In the genomic region with DNA sequence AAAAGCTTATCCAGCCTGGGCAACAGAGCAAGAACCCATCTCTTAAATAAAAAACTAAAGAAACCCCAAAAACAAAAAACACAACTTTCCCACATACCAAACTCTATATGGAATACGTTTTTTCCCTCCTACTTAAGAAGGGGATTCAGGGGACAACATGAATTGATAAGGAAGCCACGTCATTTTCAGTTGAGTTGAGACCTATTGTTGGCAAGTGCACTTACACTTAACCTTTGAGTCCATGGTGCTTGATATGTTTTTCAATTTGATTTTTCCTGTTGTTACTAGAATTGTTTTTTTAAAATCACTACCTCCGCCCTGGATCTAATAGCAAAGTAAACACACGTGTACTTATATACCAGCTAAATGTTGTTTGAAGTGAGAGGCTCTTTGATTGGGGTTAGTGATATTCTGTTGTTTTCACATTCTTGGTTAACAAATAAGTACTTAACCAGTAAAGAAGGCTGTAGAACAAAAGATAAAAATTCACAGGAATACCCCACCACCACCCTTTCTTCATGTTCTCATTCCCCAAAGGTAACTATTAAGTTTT, we compare ENCODE assay signal across 11 cellular contexts. TPM values are rescaled to one million over a fixed set of nuclear protein-coding genes. Genes with fewer than 3 reads are reported as not detected.
DNase-seq lines count a peak whose midpoint lies in the region; ATAC-seq and TF ChIP-seq lines count a peak whose summit lies in the region.
"Had no signal": no experiment of that assay in that cellular context is flagged by ENCODE, and none has a peak within 500 bp of the region (broad histone marks: within the 10 kb centered on the region; RNA-seq: fewer than 3 reads in every experiment).

No MANE protein-coding gene starts in this region.

- H3K9ac ChIP-seq in HCT116 (ENCODE audit: low read length): no peak overlapping the region
- H3K9ac ChIP-seq in mucosa of stomach (ENCODE audit: low read length): peak overlapping the region; percentile 37

- H3K79me2 ChIP-seq in ACC112 (ENCODE audit: control insufficient read depth, insufficient read depth, low read length, unreplicated experiment) (peaks cover 34% of the 10 kb centered on the region), HCT116 (ENCODE audit: insufficient read depth, low read length) (peaks cover 16% of the 10 kb centered on the region)

- BruUV-seq in HCT116 (replicated peaks; lab: Mats Ljungman, UMichigan): TSS peak; percentile 62

- peaks cover 13% of the 10 kb centered on the region for H3K36me3 ChIP-seq in ACC112 (ENCODE audit: insufficient read depth, low read length)
- H3K36me3 ChIP-seq in HCT116 (ENCODE audit: control insufficient read depth in 1 of 2, insufficient read depth in 2 of 2, low read length in 2 of 2): no peaks in the 10 kb centered on the region
- no peaks in the 10 kb centered on the region for H3K36me3 ChIP-seq in mucosa of stomach (ENCODE audit: control insufficient read depth, insufficient read depth, low read length)
- peaks cover 10% of the 10 kb centered on the region; the same call in 1 of the 2 replicates for H3K36me3 ChIP-seq in MG63
- no peaks in the 10 kb centered on the region for H3K36me3 ChIP-seq in vagina

- H3K27me3 ChIP-seq in ACC112 (ENCODE audit: insufficient read depth, low read length) (no peaks in the 10 kb centered on the region), HCT116 (ENCODE audit: insufficient read depth, low read length) (no peaks in the 10 kb centered on the region), mucosa of stomach (ENCODE audit: control insufficient read depth, insufficient read depth, low read length) (no peaks in the 10 kb centered on the region), MG63 (no peaks in the 10 kb centered on the region), vagina (no peaks in the 10 kb centered on the region)
- H3K27me3 ChIP-seq: tibial nerve had no signal

- H3K4me1 ChIP-seq in ACC112 (ENCODE audit: control insufficient read depth, insufficient read depth, low read length, unreplicated experiment) (peaks cover 31% of the 10 kb centered on the region), HCT116 (ENCODE audit: control insufficient read depth in 1 of 2, insufficient read depth in 2 of 2, low read length in 2 of 2) (peaks cover 10 to 19% of the 10 kb centered on the region in 2 experiments; a peak in 3 of 4 replicates), mucosa of stomach (ENCODE audit: control insufficient read depth, insufficient read depth, low read length) (peaks cover 7% of the 10 kb centered on the region), vagina (peaks cover 31% of the 10 kb centered on the region)

- CTCF ChIA-PET in HCT116 (lab: Charles Lee): no interaction called here

- no peaks in the 10 kb centered on the region for H3K27me3 Mint-ChIP-seq in activated naive CD8-positive, alpha-beta T cell treated with anti-CD3 and anti-CD28 coated beads, Interleukin-2, amount 50 U/mL, for 24 hours

- H3K4me2 ChIP-seq in HCT116 (ENCODE audit: low read length): no peak overlapping the region

- H3K9me3 Mint-ChIP-seq in activated naive CD8-positive, alpha-beta T cell treated with anti-CD3 and anti-CD28 coated beads, Interleukin-2, amount 50 U/mL, for 24 hours: no peaks in the 10 kb centered on the region

- intact Hi-C loops in HCT116 (cut with micrococcal nuclease): no loop called here
- intact Hi-C loops in vagina (cut with DNase I): loop anchor here (2.0 to 10.0 kb wide), 4 partner anchors 65 to 247 kb away; a partner anchor contains a TSS

- no peak for ATAC-seq in HCT116
- no peak for ATAC-seq in activated naive CD8-positive, alpha-beta T cell treated with anti-CD3 and anti-CD28 coated beads, Interleukin-2, amount 50 U/mL, for 24 hours

- H3K9me3 ChIP-seq in HCT116 (ENCODE audit: control insufficient read depth in 1 of 2, insufficient read depth in 1 of 2, low read depth in 1 of 2, low read length in 2 of 2) (no peaks in the 10 kb centered on the region), mucosa of stomach (ENCODE audit: control insufficient read depth, low read length) (no peaks in the 10 kb centered on the region), MG63 (no peaks in the 10 kb centered on the region), vagina (no peaks in the 10 kb centered on the region)
- H3K9me3 ChIP-seq: tibial nerve had no signal

- no peaks in the 10 kb centered on the region for H4K20me1 ChIP-seq in HCT116 (ENCODE audit: insufficient read depth)

- no peak overlapping the region for H2AFZ ChIP-seq in ACC112 (ENCODE audit: low read length, unreplicated experiment)
- H2AFZ ChIP-seq in HCT116 (ENCODE audit: low read depth, low read length, poor library complexity, severe bottlenecking): no peak overlapping the region

- DNase-seq in HCT116 (ENCODE audit: low read depth, low spot score) (no peak), SHP77 treated with DMSO at 0.1 percent for 48 hours (lab: John Stamatoyannopoulos, UW) (no peak), DMS153 (lab: John Stamatoyannopoulos, UW) (no peak), MG63 (no peak), vagina (ENCODE audit: extremely low spot score in 2 of 2) (no peak)
- DNase-seq in activated naive CD8-positive, alpha-beta T cell treated with anti-CD3 and anti-CD28 coated beads, Interleukin-2, amount 50 U/mL, for 24 hours: no peak
- DNase-seq: activated CD4-positive, alpha-beta T cell treated with anti-CD3 and anti-CD28 coated beads, Interleukin-2, amount 50 U/mL, for 1 hour; DMS 273 treated with DMSO at 0.1 percent for 48 hours had no signal

- TF ChIP-seq CTCF in HCT116 (IDR thresholded peaks at IDR 0.05 in 2 of 3, conservative IDR thresholded peaks at IDR 0.05 in 1 of 3; ENCODE audit: borderline replicate concordance in 1 of 3, insufficient read depth in 1 of 3, low read depth in 2 of 3, low read length in 2 of 3) (no peak), vagina (IDR thresholded peaks at IDR 0.05) (no peak)

- POLR2A ChIA-PET in HCT116 (lab: Charles Lee): no interaction called here

- H3K27ac ChIP-seq in ACC112 (ENCODE audit: low read depth, low read length) (no peak overlapping the region), HCT116 (ENCODE audit: low read depth, low read length) (no peak overlapping the region), vagina (no peak overlapping the region)

- peak overlapping the region; percentile 92 for H3K4me3 Mint-ChIP-seq in activated naive CD8-positive, alpha-beta T cell treated with anti-CD3 and anti-CD28 coated beads, Interleukin-2, amount 50 U/mL, for 24 hours

- H3K9me2 ChIP-seq in HCT116 (ENCODE audit: insufficient read depth): no peaks in the 10 kb centered on the region

- H3K4me1 Mint-ChIP-seq in activated naive CD8-positive, alpha-beta T cell treated with anti-CD3 and anti-CD28 coated beads, Interleukin-2, amount 50 U/mL, for 24 hours: peaks cover 34% of the 10 kb centered on the region

- RAD21 ChIA-PET in HCT116 (lab: Charles Lee; ENCODE audit: low non-redundant PET in 1 of 2, low total read pairs in 2 of 2, uncharacterized antibody in 2 of 2, unreplicated experiment in 2 of 2): no interaction called here

- H3K4me3 ChIP-seq in ACC112 (ENCODE audit: low read depth, low read length): peak overlapping the region; percentile 94
- H3K4me3 ChIP-seq in HCT116 (replicated peaks in 1 of 2; ENCODE audit: low read depth in 1 of 2, low read length in 2 of 2): no peak overlapping the region
- no peak overlapping the region for H3K4me3 ChIP-seq in mucosa of stomach (ENCODE audit: low read length)
- no peak overlapping the region for H3K4me3 ChIP-seq in MG63
- H3K4me3 ChIP-seq in vagina: no peak overlapping the region

- no peak for TF ChIP-seq POLR2A in HCT116 (IDR thresholded peaks at IDR 0.05; ENCODE audit: borderline replicate concordance, extremely low read depth, insufficient read depth, insufficient read length)
- TF ChIP-seq POLR2A in vagina (IDR thresholded peaks at IDR 0.05): no peak

- H3K36me3 Mint-ChIP-seq in activated naive CD8-positive, alpha-beta T cell treated with anti-CD3 and anti-CD28 coated beads, Interleukin-2, amount 50 U/mL, for 24 hours (ENCODE audit: low read depth): peaks cover 5% of the 10 kb centered on the region

- no peak for TF ChIP-seq RAD21 in HCT116 (IDR thresholded peaks at IDR 0.05; ENCODE audit: low read depth)

- peak overlapping the region; percentile 32 for H3K27ac Mint-ChIP-seq in activated naive CD8-positive, alpha-beta T cell treated with anti-CD3 and anti-CD28 coated beads, Interleukin-2, amount 50 U/mL, for 24 hours

TF ChIP-seq in HCT116, 20 proteins besides CTCF, POLR2A, EP300 and RAD21 (continues in another document):
- TF ChIP-seq, protein P1, sequence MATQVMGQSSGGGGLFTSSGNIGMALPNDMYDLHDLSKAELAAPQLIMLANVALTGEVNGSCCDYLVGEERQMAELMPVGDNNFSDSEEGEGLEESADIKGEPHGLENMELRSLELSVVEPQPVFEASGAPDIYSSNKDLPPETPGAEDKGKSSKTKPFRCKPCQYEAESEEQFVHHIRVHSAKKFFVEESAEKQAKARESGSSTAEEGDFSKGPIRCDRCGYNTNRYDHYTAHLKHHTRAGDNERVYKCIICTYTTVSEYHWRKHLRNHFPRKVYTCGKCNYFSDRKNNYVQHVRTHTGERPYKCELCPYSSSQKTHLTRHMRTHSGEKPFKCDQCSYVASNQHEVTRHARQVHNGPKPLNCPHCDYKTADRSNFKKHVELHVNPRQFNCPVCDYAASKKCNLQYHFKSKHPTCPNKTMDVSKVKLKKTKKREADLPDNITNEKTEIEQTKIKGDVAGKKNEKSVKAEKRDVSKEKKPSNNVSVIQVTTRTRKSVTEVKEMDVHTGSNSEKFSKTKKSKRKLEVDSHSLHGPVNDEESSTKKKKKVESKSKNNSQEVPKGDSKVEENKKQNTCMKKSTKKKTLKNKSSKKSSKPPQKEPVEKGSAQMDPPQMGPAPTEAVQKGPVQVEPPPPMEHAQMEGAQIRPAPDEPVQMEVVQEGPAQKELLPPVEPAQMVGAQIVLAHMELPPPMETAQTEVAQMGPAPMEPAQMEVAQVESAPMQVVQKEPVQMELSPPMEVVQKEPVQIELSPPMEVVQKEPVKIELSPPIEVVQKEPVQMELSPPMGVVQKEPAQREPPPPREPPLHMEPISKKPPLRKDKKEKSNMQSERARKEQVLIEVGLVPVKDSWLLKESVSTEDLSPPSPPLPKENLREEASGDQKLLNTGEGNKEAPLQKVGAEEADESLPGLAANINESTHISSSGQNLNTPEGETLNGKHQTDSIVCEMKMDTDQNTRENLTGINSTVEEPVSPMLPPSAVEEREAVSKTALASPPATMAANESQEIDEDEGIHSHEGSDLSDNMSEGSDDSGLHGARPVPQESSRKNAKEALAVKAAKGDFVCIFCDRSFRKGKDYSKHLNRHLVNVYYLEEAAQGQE (IDR thresholded peaks at IDR 0.05; ENCODE audit: low read depth): no peak
- TF ChIP-seq EGR1 (IDR thresholded peaks at IDR 0.05; ENCODE audit: low read depth) (no peak), YY1 (IDR thresholded peaks at IDR 0.05; ENCODE audit: extremely low read depth, insufficient replicate concordance, low read depth, low read length) (no peak), ZFX (IDR thresholded peaks at IDR 0.05) (no peak), FOSL1 (IDR thresholded peaks at IDR 0.05; ENCODE audit: low read depth) (no peak)

RNA-seq across cellular contexts. Expression of a gene that starts 2.0 kb away (rescaled TPM):
- 46.2 TPM for total RNA-seq in HCT116 (2021; ENCODE audit: unreplicated experiment)
- polyA plus RNA-seq in HCT116 (2012): 32.6 and 42.8 TPM in 2 replicates
- total RNA-seq in MG63 (2014; rRNA removed; shearing (Covaris generic); ENCODE audit: low replicate concordance): 15.7 and 38.3 TPM in 2 replicates
- 41.3 TPM for total RNA-seq in vagina
